In the genomic region with DNA sequence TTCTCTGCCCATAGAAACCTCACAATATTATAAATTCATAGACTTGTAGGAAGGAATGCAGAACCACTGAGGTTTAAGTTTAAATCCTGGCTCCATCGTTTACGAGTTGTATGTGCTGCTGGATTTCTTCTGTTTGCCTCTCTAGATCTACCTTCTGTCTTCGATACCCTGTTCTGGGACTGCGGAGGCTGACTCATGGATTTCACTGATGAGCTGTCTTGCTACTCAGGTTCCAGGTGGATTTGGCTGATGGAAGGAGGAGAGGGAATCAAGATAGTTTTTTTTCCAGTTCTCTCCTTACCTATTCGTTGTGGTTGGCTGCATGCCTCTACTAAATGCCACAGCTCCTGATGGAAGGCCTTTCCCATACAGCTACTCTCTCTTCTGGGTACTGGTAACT, we compare ENCODE assay signal across 8 cellular contexts.
"Had no signal": no experiment of that assay in that cellular context is flagged by ENCODE, and none has a peak within 500 bp of the region (broad histone marks: within the 10 kb centered on the region; RNA-seq: fewer than 3 reads in every experiment).

No MANE protein-coding gene starts in this region.

- H3K9ac ChIP-seq: GM23248 had no signal

- H3K36me3 ChIP-seq: HAP-1 had no signal

- H3K27ac ChIP-seq: GM23248, HL-60 had no signal

- H3K9me3 ChIP-seq: HAP-1 had no signal

- DNase-seq: GM23248, GOT3, H7, HFFc6 had no signal

- H2AFZ ChIP-seq: GM23248 had no signal

- H3K4me3 ChIP-seq: GM23248, HAP-1 had no signal

- ATAC-seq: HCT116, HepG2 had no signal

- FAIRE-seq: HepG2 had no signal
